ENCODE assay signal across 22 cellular contexts in the genomic region with DNA sequence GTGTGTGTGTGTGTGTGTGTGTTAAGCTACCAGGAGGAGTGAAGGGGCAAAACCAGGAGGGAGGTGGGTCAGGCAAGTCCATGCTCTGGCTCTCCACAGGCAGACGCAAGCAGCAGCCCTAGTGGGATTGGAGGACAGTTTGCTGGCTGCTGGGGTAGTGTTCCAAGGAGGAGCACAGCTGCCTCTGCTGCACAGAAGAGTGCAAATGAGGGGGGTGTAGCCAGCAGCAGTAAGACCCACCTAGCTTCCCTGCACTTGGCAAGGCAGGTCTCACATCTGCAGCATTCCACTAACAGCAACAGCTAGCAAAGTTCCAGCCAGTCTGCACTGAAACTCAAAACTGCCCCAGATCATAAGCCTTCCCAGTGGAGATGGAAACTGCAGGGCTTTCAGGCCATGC.
DNase-seq lines count a peak whose midpoint lies in the region; ATAC-seq, FAIRE-seq and TF ChIP-seq lines count a peak whose summit lies in the region.
"Had no signal": no experiment of that assay in that cellular context is flagged by ENCODE, and none has a peak within 500 bp of the region (broad histone marks: within the 10 kb centered on the region; RNA-seq: fewer than 3 reads in every experiment).

No MANE protein-coding gene starts in this region.

- no peak overlapping the region for H3K56ac ChIP-seq in H1 (replicated peaks; ENCODE audit: insufficient read length, low read depth, low read length)

- H3K4me1 ChIP-seq in HEK293 (ENCODE audit: control insufficient read depth, insufficient read depth, low read length) (no peaks in the 10 kb centered on the region), H1 (replicated peaks in 1 of 4; ENCODE audit: control insufficient read depth in 3 of 4, insufficient read depth in 4 of 4, low read length in 3 of 4) (peaks cover 0 to 2% (median 0%) of the 10 kb centered on the region in 4 experiments; a peak in 1 of 7 replicates), GM23248 (ENCODE audit: insufficient read depth) (no peaks in the 10 kb centered on the region), spleen (peaks cover 0 to 4% (median 0%) of the 10 kb centered on the region in 6 donors)
- H3K4me1 ChIP-seq: BE2C had no signal

- H3K4me2 ChIP-seq in H1 (ENCODE audit: insufficient read depth in 1 of 2, low read depth in 2 of 2, low read length in 2 of 2) (no peak overlapping the region), GM23248 (ENCODE audit: unreplicated experiment) (no peak overlapping the region)

- POLR2A ChIA-PET in HEK293 (lab: Yijun Ruan, JAX) (interaction anchor here (0.6 kb wide), 1 partner anchor 918 kb away, joined by 4 read pairs; no protein-coding TSS in a partner anchor), H1 (lab: Charles Lee; ENCODE audit: partially characterized antibody) (no interaction called here)

- no peak overlapping the region for H4K8ac ChIP-seq in H1 (ENCODE audit: extremely low read depth, insufficient read depth, low read length)

- H3K14ac ChIP-seq in H1 (ENCODE audit: insufficient read length) = no peak overlapping the region

- TF ChIP-seq CTCF in HEK293 (tag by site-specific recombination; IDR thresholded peaks at IDR 0.05) (no peak), H1 (IDR thresholded peaks at IDR 0.05; ENCODE audit: control extremely low read depth in 1 of 3, insufficient read depth in 1 of 3, low read depth in 1 of 3, low read length in 3 of 3) (no peak), spleen (IDR thresholded peaks at IDR 0.05 in 8 of 11, conservative IDR thresholded peaks at IDR 0.05 in 3 of 11) (no peak)

- peaks cover 0 to 40% of the 10 kb centered on the region in 2 experiments; a peak in 2 of 4 replicates for H3K79me2 ChIP-seq in H1 (ENCODE audit: control insufficient read depth in 1 of 2, insufficient read depth in 2 of 2, low read length in 2 of 2)
- peaks cover 64% of the 10 kb centered on the region for H3K79me2 ChIP-seq in GM23248 (ENCODE audit: insufficient read depth)

- H3K9ac ChIP-seq in H1 (replicated peaks in 1 of 4; ENCODE audit: extremely low read depth in 1 of 4, low read depth in 3 of 4, low read length in 3 of 4) = no peak overlapping the region
- no peak overlapping the region for H3K9ac ChIP-seq in GM23248

- CTCF ChIA-PET in HEK293 (lab: Yijun Ruan, JAX) = no interaction called here
- CTCF ChIA-PET in H1 (lab: Charles Lee; ENCODE audit: partially characterized antibody) = interaction anchor here (0.6 to 1.2 kb wide), 4 partner anchors 11 to 16 kb away, joined by 3 to 4 read pairs (median 3); no protein-coding TSS in a partner anchor

- H3K23ac ChIP-seq in H1 (ENCODE audit: insufficient read length) = no peak overlapping the region

- FAIRE-seq in H1 (lab: Jason Lieb, UNC) = no peak
- FAIRE-seq: A204.1, GM12892, GM18507, HTR-8/SVneo had no signal

- H3K9me3 Mint-ChIP-seq in natural killer cell treated with Interleukin-12 subunit alpha and Interleukin-12 subunit beta and Interleukin-15 and Interleukin-18, amount 100 ng/mL, for 72 hours = peaks cover 14% of the 10 kb centered on the region
- peaks cover 19% of the 10 kb centered on the region for H3K9me3 Mint-ChIP-seq in stimulated activated effector memory CD8-positive, alpha-beta T cell treated with anti-CD3 and anti-CD28 coated beads, Interleukin-12 subunit alpha, Interleukin-12 subunit beta, amount 100 ng/mL, for 72 hours

- no peaks in the 10 kb centered on the region for H3K9me3 ChIP-seq in HEK293 (ENCODE audit: control insufficient read depth, insufficient read depth, low read depth, low read length)
- peaks cover 0 to 5% of the 10 kb centered on the region in 2 experiments; a peak in 3 of 4 replicates for H3K9me3 ChIP-seq in H1 (ENCODE audit: insufficient read depth in 2 of 2, low read depth in 1 of 2, low read length in 1 of 2)
- H3K9me3 ChIP-seq in GM23248 (ENCODE audit: low read depth) = peaks cover 6% of the 10 kb centered on the region
- peaks cover 5 to 55% (median 46%) of the 10 kb centered on the region in 8 donors for H3K9me3 ChIP-seq in spleen

- peaks cover 73 to 77% of the 10 kb centered on the region in 2 donors for H3K4me1 Mint-ChIP-seq in natural killer cell treated with Interleukin-12 subunit alpha and Interleukin-12 subunit beta and Interleukin-15 and Interleukin-18, amount 100 ng/mL, for 72 hours (ENCODE audit: low read depth in 2 of 2)
- peaks cover 40% of the 10 kb centered on the region for H3K4me1 Mint-ChIP-seq in stimulated activated effector memory CD8-positive, alpha-beta T cell treated with anti-CD3 and anti-CD28 coated beads, Interleukin-12 subunit alpha, Interleukin-12 subunit beta, amount 100 ng/mL, for 72 hours

- TF ChIP-seq POLR2A in H1 (IDR thresholded peaks at IDR 0.05; ENCODE audit: control extremely low read depth in 1 of 2, low read depth in 2 of 2, low read length in 2 of 2) (no peak), spleen (IDR thresholded peaks at IDR 0.05) (no peak)

- H3K27ac Mint-ChIP-seq in natural killer cell treated with Interleukin-12 subunit alpha and Interleukin-12 subunit beta and Interleukin-15 and Interleukin-18, amount 100 ng/mL, for 72 hours = peak overlapping the region; percentile 27 to 61
- H3K27ac Mint-ChIP-seq in stimulated activated effector memory CD8-positive, alpha-beta T cell treated with anti-CD3 and anti-CD28 coated beads, Interleukin-12 subunit alpha, Interleukin-12 subunit beta, amount 100 ng/mL, for 72 hours = peak overlapping the region; percentile 75
- H3K27ac Mint-ChIP-seq: HFFc6, IgD-negative memory B cell had no signal

- H4K20me1 ChIP-seq in H1 (replicated peaks in 1 of 2; ENCODE audit: control insufficient read depth in 1 of 2, insufficient read depth in 2 of 2, low read length in 2 of 2) = no peaks in the 10 kb centered on the region
- no peaks in the 10 kb centered on the region for H4K20me1 ChIP-seq in GM23248 (ENCODE audit: insufficient read depth)

- no peak overlapping the region for H2AK5ac ChIP-seq in H1 (ENCODE audit: low read depth, low read length)

- TF ChIP-seq RAD21 in H1 (IDR thresholded peaks at IDR 0.05 in 1 of 2, conservative IDR thresholded peaks at IDR 0.05 in 1 of 2; ENCODE audit: low read depth in 2 of 2, low read length in 2 of 2) = no peak

- intact Hi-C loops in spleen (cut with DNase I; ENCODE audit: low total_unique reads) = no loop called here

- H3K27me3 ChIP-seq in H1 (replicated peaks in 1 of 4; ENCODE audit: control insufficient read depth in 3 of 4, extremely low read depth in 1 of 4, insufficient read depth in 3 of 4, low read length in 3 of 4) (no peaks in the 10 kb centered on the region), GM23248 (replicated peaks; ENCODE audit: insufficient read depth) (no peaks in the 10 kb centered on the region), spleen (replicated peaks in 1 of 7) (no peaks in the 10 kb centered on the region)
- H3K27me3 ChIP-seq: BE2C had no signal

- no peaks in the 10 kb centered on the region; the same call in 1 of the 2 replicates for H3K79me1 ChIP-seq in H1 (ENCODE audit: low read depth, low read length)

- in situ Hi-C loops in GM23248 (cut with MboI) = no loop called here

- no peaks in the 10 kb centered on the region for H3F3A ChIP-seq in GM23248 (ENCODE audit: insufficient read depth)

- H2BK15ac ChIP-seq in H1 (ENCODE audit: low read length) = 0 out of 2 replicates have a peak overlapping the region, but pooled peaks have one; percentile 46

- no peaks in the 10 kb centered on the region for H3K23me2 ChIP-seq in H1 (ENCODE audit: low read depth, low read length)

- H3K4me3 ChIP-seq in HEK293 (ENCODE audit: low read depth, low read length) (no peak overlapping the region), H1 (ENCODE audit: extremely low read depth in 1 of 4, insufficient read depth in 2 of 4, low read depth in 3 of 4, low read length in 4 of 4) (no peak overlapping the region), GM23248 (no peak overlapping the region), spleen (no peak overlapping the region)

- WGBS in H1 (ENCODE audit: extremely low coverage in 1 of 2, insufficient coverage in 1 of 2, insufficient read length in 1 of 2, insufficient replicate concordance in 2 of 2, low coverage in 1 of 2, low lambda C conversion rate in 2 of 2, missing lambda C conversion rate in 1 of 2), 2 experiments = 80% methylated on average over 1 of the region's 1 CpG; no CpG with 5 or more reads in 1 of the 2 experiments
- WGBS in GM23248 (ENCODE audit: low coverage in 1 of 2, low lambda C conversion rate in 2 of 2, missing lambda C conversion rate in 2 of 2), 2 experiments = 100% methylated on average over 1 of the region's 1 CpG
- WGBS in spleen, 5 donors = 83 to 100% (median 100%) methylated on average over 1 of the region's 1 CpG

- H2BK120ac ChIP-seq in H1 (replicated peaks; ENCODE audit: low read depth, low read length) = no peak overlapping the region

- H3K36me3 ChIP-seq in HEK293 (ENCODE audit: control insufficient read depth in 2 of 2, insufficient read depth in 1 of 2, low read length in 2 of 2) (no peaks in the 10 kb centered on the region), H1 (ENCODE audit: control insufficient read depth in 2 of 4, insufficient read depth in 4 of 4, low read length in 3 of 4) (peaks cover 0 to 2% (median 0%) of the 10 kb centered on the region in 4 experiments; a peak in 1 of 8 replicates), GM23248 (ENCODE audit: low read depth) (peaks cover 5% of the 10 kb centered on the region; the same call in 1 of the 2 replicates), spleen (peaks cover 0 to 65% (median 10%) of the 10 kb centered on the region in 6 donors)
- H3K36me3 ChIP-seq: BE2C had no signal

- no peak overlapping the region for H3K18ac ChIP-seq in H1 (ENCODE audit: extremely low read depth, low read length)

- H3K36me3 Mint-ChIP-seq in natural killer cell treated with Interleukin-12 subunit alpha and Interleukin-12 subunit beta and Interleukin-15 and Interleukin-18, amount 100 ng/mL, for 72 hours = peaks cover 51% of the 10 kb centered on the region
- peaks cover 11% of the 10 kb centered on the region for H3K36me3 Mint-ChIP-seq in stimulated activated effector memory CD8-positive, alpha-beta T cell treated with anti-CD3 and anti-CD28 coated beads, Interleukin-12 subunit alpha, Interleukin-12 subunit beta, amount 100 ng/mL, for 72 hours

- no peak for DNase-seq in H1 (ENCODE audit: low read depth in 1 of 2, low spot score in 2 of 2)
- no peak for DNase-seq in natural killer cell treated with Interleukin-12 subunit alpha and Interleukin-12 subunit beta and Interleukin-15 and Interleukin-18, amount 100 ng/mL, for 72 hours (ENCODE audit: low spot score)
- DNase-seq in stimulated activated effector memory CD8-positive, alpha-beta T cell treated with anti-CD3 and anti-CD28 coated beads, Interleukin-12 subunit alpha, Interleukin-12 subunit beta, amount 100 ng/mL, for 72 hours (ENCODE audit: low spot score in 2 of 2) = no peak
- no peak for DNase-seq in GM23248
- no peak for DNase-seq in GM19240 (ENCODE audit: insufficient read length, low spot score)
- no peak for DNase-seq in spleen
- DNase-seq: ACHN; BE2C; C1 segment of cervical spinal cord; CD4-positive, CD25-positive, alpha-beta regulatory T cell; CD8-positive, alpha-beta memory T cell; COR-L47; GDM1; HCEC 1CT; HFFc6; KBM-7 had no signal

- peak in 1 of 2 donors; percentile 9 for ATAC-seq in natural killer cell treated with Interleukin-12 subunit alpha and Interleukin-12 subunit beta and Interleukin-15 and Interleukin-18, amount 100 ng/mL, for 72 hours
- ATAC-seq in stimulated activated effector memory CD8-positive, alpha-beta T cell treated with anti-CD3 and anti-CD28 coated beads, Interleukin-12 subunit alpha, Interleukin-12 subunit beta, amount 100 ng/mL, for 72 hours = no peak

- no peak overlapping the region for H4K5ac ChIP-seq in H1 (ENCODE audit: insufficient read length, low read depth, low read length)

- no peak overlapping the region for H2BK20ac ChIP-seq in H1 (ENCODE audit: low read length)

- H3K27ac ChIP-seq in HEK293 (ENCODE audit: extremely low read depth, low read depth, low read length) = no peak overlapping the region
- H3K27ac ChIP-seq in H1 (ENCODE audit: low read depth, low read length) = no peak overlapping the region
- H3K27ac ChIP-seq in GM23248 = no peak overlapping the region
- H3K27ac ChIP-seq in spleen = no peak overlapping the region

- no peak for TF ChIP-seq EP300 in H1 (IDR thresholded peaks at IDR 0.05; ENCODE audit: borderline replicate concordance in 1 of 2, low read depth in 2 of 2, low read length in 2 of 2)

- H3K4me3 Mint-ChIP-seq in natural killer cell treated with Interleukin-12 subunit alpha and Interleukin-12 subunit beta and Interleukin-15 and Interleukin-18, amount 100 ng/mL, for 72 hours = peak overlapping the region; percentile 3
- no peak overlapping the region for H3K4me3 Mint-ChIP-seq in stimulated activated effector memory CD8-positive, alpha-beta T cell treated with anti-CD3 and anti-CD28 coated beads, Interleukin-12 subunit alpha, Interleukin-12 subunit beta, amount 100 ng/mL, for 72 hours
- H3K4me3 Mint-ChIP-seq: CD4-positive, CD25-positive, alpha-beta regulatory T cell; HFFc6; IgD-negative memory B cell had no signal

- no peak overlapping the region for H4K91ac ChIP-seq in H1 (replicated peaks; ENCODE audit: insufficient read length, low read length)

- H3K27me3 Mint-ChIP-seq in natural killer cell treated with Interleukin-12 subunit alpha and Interleukin-12 subunit beta and Interleukin-15 and Interleukin-18, amount 100 ng/mL, for 72 hours = no peaks in the 10 kb centered on the region
- H3K27me3 Mint-ChIP-seq: CD4-positive, CD25-positive, alpha-beta regulatory T cell; CD8-positive, alpha-beta memory T cell; IgD-negative memory B cell had no signal

- H3K9me2 ChIP-seq in GM23248 (ENCODE audit: insufficient read depth) = no peaks in the 10 kb centered on the region

- H2AFZ ChIP-seq in H1 (ENCODE audit: low read length) = no peak overlapping the region
- H2AFZ ChIP-seq in GM23248 = no peak overlapping the region

- 0 out of 2 replicates have a peak overlapping the region, but pooled peaks have one; percentile 38 for H2BK5ac ChIP-seq in H1 (ENCODE audit: low read depth, low read length)

- no peak overlapping the region for H3K4ac ChIP-seq in H1 (replicated peaks; ENCODE audit: insufficient read length, low read depth, low read length)

- H2BK12ac ChIP-seq in H1 (ENCODE audit: low read depth, low read length) = 0 out of 2 replicates have a peak overlapping the region, but pooled peaks have one; percentile 27
